ENCODE assay signal across 1 cellular context in the genomic region with DNA sequence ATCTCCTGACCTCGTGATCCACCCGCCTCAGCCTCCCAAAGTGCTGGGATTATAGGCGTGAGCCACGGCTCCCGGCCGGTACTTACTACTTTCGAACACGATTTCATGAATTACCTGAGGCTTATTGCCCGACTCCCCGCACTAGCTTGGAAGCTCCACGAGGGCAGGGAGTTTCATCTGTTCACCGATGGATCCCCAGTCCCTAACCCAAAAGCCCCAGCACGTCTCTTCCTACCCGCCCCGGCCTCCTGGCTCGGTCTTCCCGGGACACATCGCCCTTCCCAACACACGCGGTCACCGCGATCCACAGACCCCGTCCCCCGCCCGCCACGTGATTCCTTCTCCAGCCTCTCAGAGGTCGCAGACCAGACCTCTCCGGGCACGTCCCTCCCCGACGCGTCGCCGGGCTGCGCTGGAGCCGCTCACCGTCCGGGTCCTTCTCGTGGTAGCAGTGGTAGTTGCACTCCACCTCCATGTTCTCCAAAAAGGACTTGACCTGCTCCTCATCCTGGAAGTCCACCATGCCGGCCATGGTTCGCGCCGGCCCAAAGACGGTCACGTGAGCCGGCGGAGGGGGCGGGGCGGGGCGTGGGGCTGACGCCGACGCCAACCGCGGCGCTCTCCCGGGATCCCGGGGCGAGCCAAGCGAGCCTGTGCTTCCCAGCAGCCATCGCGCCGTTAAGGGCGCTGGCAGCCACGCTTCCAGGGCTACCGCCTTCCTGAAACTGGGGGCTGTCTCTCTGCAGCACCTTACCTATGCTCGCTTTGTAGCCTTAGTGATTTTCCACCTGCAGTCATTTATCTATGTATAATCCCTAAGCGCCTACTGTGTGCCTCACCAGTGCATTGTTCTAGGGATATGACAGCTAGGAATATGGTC.
TF ChIP-seq lines count a peak whose summit lies in the region.

A gene (minus strand): TSS at position 553 of the 880 bp plus-strand sequence. CDS start 21 bp downstream, at position 532.

TF ChIP-seq in K562, 482 proteins besides CTCF, POLR2A, EP300 and RAD21 (continued from another document and continues in another):
- TF ChIP-seq, protein P1, sequence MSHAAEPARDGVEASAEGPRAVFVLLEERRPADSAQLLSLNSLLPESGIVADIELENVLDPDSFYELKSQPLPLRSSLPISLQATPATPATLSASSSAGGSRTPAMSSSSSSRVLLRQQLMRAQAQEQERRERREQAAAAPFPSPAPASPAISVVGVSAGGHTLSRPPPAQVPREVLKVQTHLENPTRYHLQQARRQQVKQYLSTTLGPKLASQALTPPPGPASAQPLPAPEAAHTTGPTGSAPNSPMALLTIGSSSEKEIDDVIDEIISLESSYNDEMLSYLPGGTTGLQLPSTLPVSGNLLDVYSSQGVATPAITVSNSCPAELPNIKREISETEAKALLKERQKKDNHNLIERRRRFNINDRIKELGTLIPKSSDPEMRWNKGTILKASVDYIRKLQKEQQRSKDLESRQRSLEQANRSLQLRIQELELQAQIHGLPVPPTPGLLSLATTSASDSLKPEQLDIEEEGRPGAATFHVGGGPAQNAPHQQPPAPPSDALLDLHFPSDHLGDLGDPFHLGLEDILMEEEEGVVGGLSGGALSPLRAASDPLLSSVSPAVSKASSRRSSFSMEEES (CRISPR knock-in tag; IDR thresholded peaks at IDR 0.05) = peak; percentile 98
- TF ChIP-seq OTX1 (CRISPR knock-in tag; IDR thresholded peaks at IDR 0.05) (peak; percentile 86; the same call in 1 of the 2 replicates), L3MBTL2 (IDR thresholded peaks at IDR 0.05) (peak; percentile 99), GABPB1 (CRISPR knock-in tag; IDR thresholded peaks at IDR 0.05) (peak; percentile 85), PHF20 (IDR thresholded peaks at IDR 0.05; ENCODE audit: partially characterized antibody) (peak; percentile 87), SMARCC2 (IDR thresholded peaks at IDR 0.05; ENCODE audit: low read depth) (no peak), HOXB6 (CRISPR knock-in tag; IDR thresholded peaks at IDR 0.05; ENCODE audit: borderline replicate concordance) (no peak), PHTF2 (CRISPR knock-in tag; IDR thresholded peaks at IDR 0.05) (no peak), GATAD2B (IDR thresholded peaks at IDR 0.05; ENCODE audit: borderline replicate concordance) (no peak), SLC30A9 (CRISPR knock-in tag; IDR thresholded peaks at IDR 0.05) (no peak), CHD4 (IDR thresholded peaks at IDR 0.05; ENCODE audit: insufficient read depth, insufficient replicate concordance, low read depth, low read length, poor library complexity, severe bottlenecking) (no peak), PHF21A (IDR thresholded peaks at IDR 0.05; ENCODE audit: borderline replicate concordance, low read depth) (no peak), ZNF444 (CRISPR knock-in tag; IDR thresholded peaks at IDR 0.05) (no peak), TEAD2 (tag; IDR thresholded peaks at IDR 0.05) (no peak; the same call in 1 of the 2 replicates), NFE2 (IDR thresholded peaks at IDR 0.05; ENCODE audit: low read depth) (no peak), MXI1 (IDR thresholded peaks at IDR 0.05; ENCODE audit: low read depth, low read length) (peak; percentile 76; the same call in 1 of the 2 replicates), SMARCE1 (IDR thresholded peaks at IDR 0.05) (no peak), XRCC4 (IDR thresholded peaks at IDR 0.05; ENCODE audit: extremely low read depth, insufficient read depth, insufficient read length) (no peak), POLR2G (IDR thresholded peaks at IDR 0.05; ENCODE audit: low read depth, low read length) (peak; percentile 91), TARDBP (IDR thresholded peaks at IDR 0.05) (no peak), NFATC3 (IDR thresholded peaks at IDR 0.05) (peak; percentile 99), SPI1 (IDR thresholded peaks at IDR 0.05; ENCODE audit: borderline replicate concordance, low read depth, low read length) (no peak), RBM34 (IDR thresholded peaks at IDR 0.05; ENCODE audit: borderline replicate concordance, insufficient read depth, low read length) (no peak), BRD9 (IDR thresholded peaks at IDR 0.05; ENCODE audit: low read depth, partially characterized antibody) (peak; percentile 65), FOXK1 (CRISPR knock-in tag; IDR thresholded peaks at IDR 0.05; ENCODE audit: borderline replicate concordance) (peak; percentile 90; the same call in 1 of the 2 replicates), POLR3A (IDR thresholded peaks at IDR 0.05; ENCODE audit: borderline replicate concordance, extremely low read depth, insufficient read depth, insufficient read length) (no peak), CBFA2T3 (IDR thresholded peaks at IDR 0.05) (peak; percentile 25), SOX6 (IDR thresholded peaks at IDR 0.05) (peak; percentile 61; the same call in 1 of the 2 replicates), ZNF586 (CRISPR knock-in tag; conservative IDR thresholded peaks at IDR 0.05) (no peak), PTRF (tag; IDR thresholded peaks at IDR 0.05) (no peak), ZNF3 (CRISPR knock-in tag; IDR thresholded peaks at IDR 0.05) (no peak), NFRKB (IDR thresholded peaks at IDR 0.05; ENCODE audit: low read depth) (peak; percentile 83), ZNF324 (CRISPR knock-in tag; IDR thresholded peaks at IDR 0.05) (no peak; the same call in 1 of the 2 replicates), KAT2B (IDR thresholded peaks at IDR 0.05; ENCODE audit: low read depth, low read length) (no peak), ZC3H8 (IDR thresholded peaks at IDR 0.05) (no peak)
- TF ChIP-seq, protein P2, sequence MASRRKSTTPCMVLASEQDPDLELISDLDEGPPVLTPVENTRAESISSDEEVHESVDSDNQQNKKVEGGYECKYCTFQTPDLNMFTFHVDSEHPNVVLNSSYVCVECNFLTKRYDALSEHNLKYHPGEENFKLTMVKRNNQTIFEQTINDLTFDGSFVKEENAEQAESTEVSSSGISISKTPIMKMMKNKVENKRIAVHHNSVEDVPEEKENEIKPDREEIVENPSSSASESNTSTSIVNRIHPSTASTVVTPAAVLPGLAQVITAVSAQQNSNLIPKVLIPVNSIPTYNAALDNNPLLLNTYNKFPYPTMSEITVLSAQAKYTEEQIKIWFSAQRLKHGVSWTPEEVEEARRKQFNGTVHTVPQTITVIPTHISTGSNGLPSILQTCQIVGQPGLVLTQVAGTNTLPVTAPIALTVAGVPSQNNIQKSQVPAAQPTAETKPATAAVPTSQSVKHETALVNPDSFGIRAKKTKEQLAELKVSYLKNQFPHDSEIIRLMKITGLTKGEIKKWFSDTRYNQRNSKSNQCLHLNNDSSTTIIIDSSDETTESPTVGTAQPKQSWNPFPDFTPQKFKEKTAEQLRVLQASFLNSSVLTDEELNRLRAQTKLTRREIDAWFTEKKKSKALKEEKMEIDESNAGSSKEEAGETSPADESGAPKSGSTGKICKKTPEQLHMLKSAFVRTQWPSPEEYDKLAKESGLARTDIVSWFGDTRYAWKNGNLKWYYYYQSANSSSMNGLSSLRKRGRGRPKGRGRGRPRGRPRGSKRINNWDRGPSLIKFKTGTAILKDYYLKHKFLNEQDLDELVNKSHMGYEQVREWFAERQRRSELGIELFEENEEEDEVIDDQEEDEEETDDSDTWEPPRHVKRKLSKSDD (conservative IDR thresholded peaks at IDR 0.05; ENCODE audit: low read length) = no peak; the same call in 1 of the 2 replicates
- TF ChIP-seq, protein P3, sequence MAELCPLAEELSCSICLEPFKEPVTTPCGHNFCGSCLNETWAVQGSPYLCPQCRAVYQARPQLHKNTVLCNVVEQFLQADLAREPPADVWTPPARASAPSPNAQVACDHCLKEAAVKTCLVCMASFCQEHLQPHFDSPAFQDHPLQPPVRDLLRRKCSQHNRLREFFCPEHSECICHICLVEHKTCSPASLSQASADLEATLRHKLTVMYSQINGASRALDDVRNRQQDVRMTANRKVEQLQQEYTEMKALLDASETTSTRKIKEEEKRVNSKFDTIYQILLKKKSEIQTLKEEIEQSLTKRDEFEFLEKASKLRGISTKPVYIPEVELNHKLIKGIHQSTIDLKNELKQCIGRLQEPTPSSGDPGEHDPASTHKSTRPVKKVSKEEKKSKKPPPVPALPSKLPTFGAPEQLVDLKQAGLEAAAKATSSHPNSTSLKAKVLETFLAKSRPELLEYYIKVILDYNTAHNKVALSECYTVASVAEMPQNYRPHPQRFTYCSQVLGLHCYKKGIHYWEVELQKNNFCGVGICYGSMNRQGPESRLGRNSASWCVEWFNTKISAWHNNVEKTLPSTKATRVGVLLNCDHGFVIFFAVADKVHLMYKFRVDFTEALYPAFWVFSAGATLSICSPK (IDR thresholded peaks at IDR 0.05; ENCODE audit: borderline replicate concordance) = peak; percentile 55; the same call in 1 of the 2 replicates
- TF ChIP-seq, protein P4, sequence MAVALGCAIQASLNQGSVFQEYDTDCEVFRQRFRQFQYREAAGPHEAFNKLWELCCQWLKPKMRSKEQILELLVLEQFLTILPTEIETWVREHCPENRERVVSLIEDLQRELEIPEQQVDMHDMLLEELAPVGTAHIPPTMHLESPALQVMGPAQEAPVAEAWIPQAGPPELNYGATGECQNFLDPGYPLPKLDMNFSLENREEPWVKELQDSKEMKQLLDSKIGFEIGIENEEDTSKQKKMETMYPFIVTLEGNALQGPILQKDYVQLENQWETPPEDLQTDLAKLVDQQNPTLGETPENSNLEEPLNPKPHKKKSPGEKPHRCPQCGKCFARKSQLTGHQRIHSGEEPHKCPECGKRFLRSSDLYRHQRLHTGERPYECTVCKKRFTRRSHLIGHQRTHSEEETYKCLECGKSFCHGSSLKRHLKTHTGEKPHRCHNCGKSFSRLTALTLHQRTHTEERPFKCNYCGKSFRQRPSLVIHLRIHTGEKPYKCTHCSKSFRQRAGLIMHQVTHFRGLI (CRISPR knock-in tag; IDR thresholded peaks at IDR 0.05) = peak; percentile 77; the same call in 1 of the 2 replicates
- TF ChIP-seq, protein P5, sequence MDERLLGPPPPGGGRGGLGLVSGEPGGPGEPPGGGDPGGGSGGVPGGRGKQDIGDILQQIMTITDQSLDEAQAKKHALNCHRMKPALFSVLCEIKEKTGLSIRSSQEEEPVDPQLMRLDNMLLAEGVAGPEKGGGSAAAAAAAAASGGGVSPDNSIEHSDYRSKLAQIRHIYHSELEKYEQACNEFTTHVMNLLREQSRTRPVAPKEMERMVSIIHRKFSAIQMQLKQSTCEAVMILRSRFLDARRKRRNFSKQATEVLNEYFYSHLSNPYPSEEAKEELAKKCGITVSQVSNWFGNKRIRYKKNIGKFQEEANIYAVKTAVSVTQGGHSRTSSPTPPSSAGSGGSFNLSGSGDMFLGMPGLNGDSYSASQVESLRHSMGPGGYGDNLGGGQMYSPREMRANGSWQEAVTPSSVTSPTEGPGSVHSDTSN (CRISPR knock-in tag; IDR thresholded peaks at IDR 0.05; ENCODE audit: low read depth) = no peak
- TF ChIP-seq, protein P5 (tag; conservative IDR thresholded peaks at IDR 0.05; ENCODE audit: low read depth) = no peak
- TF ChIP-seq, protein P6, sequence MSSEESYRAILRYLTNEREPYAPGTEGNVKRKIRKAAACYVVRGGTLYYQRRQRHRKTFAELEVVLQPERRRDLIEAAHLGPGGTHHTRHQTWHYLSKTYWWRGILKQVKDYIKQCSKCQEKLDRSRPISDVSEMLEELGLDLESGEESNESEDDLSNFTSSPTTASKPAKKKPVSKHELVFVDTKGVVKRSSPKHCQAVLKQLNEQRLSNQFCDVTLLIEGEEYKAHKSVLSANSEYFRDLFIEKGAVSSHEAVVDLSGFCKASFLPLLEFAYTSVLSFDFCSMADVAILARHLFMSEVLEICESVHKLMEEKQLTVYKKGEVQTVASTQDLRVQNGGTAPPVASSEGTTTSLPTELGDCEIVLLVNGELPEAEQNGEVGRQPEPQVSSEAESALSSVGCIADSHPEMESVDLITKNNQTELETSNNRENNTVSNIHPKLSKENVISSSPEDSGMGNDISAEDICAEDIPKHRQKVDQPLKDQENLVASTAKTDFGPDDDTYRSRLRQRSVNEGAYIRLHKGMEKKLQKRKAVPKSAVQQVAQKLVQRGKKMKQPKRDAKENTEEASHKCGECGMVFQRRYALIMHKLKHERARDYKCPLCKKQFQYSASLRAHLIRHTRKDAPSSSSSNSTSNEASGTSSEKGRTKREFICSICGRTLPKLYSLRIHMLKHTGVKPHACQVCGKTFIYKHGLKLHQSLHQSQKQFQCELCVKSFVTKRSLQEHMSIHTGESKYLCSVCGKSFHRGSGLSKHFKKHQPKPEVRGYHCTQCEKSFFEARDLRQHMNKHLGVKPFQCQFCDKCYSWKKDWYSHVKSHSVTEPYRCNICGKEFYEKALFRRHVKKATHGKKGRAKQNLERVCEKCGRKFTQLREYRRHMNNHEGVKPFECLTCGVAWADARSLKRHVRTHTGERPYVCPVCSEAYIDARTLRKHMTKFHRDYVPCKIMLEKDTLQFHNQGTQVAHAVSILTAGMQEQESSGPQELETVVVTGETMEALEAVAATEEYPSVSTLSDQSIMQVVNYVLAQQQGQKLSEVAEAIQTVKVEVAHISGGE (CRISPR knock-in tag; IDR thresholded peaks at IDR 0.05) = peak in 1 of 3 experiments; percentile 61; a peak in 2 of 6 replicates
- TF ChIP-seq, protein P7, sequence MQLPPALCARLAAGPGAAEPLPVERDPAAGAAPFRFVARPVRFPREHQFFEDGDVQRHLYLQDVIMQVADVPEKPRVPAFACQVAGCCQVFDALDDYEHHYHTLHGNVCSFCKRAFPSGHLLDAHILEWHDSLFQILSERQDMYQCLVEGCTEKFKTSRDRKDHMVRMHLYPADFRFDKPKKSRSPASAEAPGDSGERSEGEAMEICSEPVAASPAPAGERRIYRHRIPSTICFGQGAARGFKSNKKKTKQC (CRISPR knock-in tag; IDR thresholded peaks at IDR 0.05) = peak; percentile 96
- TF ChIP-seq, protein P8, sequence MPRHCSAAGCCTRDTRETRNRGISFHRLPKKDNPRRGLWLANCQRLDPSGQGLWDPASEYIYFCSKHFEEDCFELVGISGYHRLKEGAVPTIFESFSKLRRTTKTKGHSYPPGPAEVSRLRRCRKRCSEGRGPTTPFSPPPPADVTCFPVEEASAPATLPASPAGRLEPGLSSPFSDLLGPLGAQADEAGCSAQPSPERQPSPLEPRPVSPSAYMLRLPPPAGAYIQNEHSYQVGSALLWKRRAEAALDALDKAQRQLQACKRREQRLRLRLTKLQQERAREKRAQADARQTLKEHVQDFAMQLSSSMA (CRISPR knock-in tag; IDR thresholded peaks at IDR 0.05) = no peak; the same call in 1 of the 2 replicates
- TF ChIP-seq, protein P9, sequence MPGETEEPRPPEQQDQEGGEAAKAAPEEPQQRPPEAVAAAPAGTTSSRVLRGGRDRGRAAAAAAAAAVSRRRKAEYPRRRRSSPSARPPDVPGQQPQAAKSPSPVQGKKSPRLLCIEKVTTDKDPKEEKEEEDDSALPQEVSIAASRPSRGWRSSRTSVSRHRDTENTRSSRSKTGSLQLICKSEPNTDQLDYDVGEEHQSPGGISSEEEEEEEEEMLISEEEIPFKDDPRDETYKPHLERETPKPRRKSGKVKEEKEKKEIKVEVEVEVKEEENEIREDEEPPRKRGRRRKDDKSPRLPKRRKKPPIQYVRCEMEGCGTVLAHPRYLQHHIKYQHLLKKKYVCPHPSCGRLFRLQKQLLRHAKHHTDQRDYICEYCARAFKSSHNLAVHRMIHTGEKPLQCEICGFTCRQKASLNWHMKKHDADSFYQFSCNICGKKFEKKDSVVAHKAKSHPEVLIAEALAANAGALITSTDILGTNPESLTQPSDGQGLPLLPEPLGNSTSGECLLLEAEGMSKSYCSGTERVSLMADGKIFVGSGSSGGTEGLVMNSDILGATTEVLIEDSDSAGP (CRISPR knock-in tag; IDR thresholded peaks at IDR 0.05) = 0 out of 2 replicates have a peak, but pooled peaks have one; percentile 12
